ENCODE assay signal across 2 cellular contexts in genomic region chr1:247334378-247335133, GRCh38.
TF ChIP-seq lines count a peak whose summit lies in the region.

No MANE protein-coding gene starts in this region.

TF ChIP-seq in GM23338, 12 proteins besides CTCF, POLR2A, EP300 and RAD21 (continued from another document):
- TF ChIP-seq ZNF462 (CRISPR knock-in tag; IDR thresholded peaks at IDR 0.05) = no peak
- TF ChIP-seq STAT1 (IDR thresholded peaks at IDR 0.05; ENCODE audit: unreplicated experiment) = no peak
- no peak for TF ChIP-seq ZNF331 (CRISPR knock-in tag; IDR thresholded peaks at IDR 0.05; ENCODE audit: low read depth)
- no peak for TF ChIP-seq EZH2 (IDR thresholded peaks at IDR 0.05; ENCODE audit: low read depth, unreplicated experiment)

TF ChIP-seq in K562, 482 proteins besides CTCF, POLR2A, EP300 and RAD21 (continued from another document):
- TF ChIP-seq, protein P1, sequence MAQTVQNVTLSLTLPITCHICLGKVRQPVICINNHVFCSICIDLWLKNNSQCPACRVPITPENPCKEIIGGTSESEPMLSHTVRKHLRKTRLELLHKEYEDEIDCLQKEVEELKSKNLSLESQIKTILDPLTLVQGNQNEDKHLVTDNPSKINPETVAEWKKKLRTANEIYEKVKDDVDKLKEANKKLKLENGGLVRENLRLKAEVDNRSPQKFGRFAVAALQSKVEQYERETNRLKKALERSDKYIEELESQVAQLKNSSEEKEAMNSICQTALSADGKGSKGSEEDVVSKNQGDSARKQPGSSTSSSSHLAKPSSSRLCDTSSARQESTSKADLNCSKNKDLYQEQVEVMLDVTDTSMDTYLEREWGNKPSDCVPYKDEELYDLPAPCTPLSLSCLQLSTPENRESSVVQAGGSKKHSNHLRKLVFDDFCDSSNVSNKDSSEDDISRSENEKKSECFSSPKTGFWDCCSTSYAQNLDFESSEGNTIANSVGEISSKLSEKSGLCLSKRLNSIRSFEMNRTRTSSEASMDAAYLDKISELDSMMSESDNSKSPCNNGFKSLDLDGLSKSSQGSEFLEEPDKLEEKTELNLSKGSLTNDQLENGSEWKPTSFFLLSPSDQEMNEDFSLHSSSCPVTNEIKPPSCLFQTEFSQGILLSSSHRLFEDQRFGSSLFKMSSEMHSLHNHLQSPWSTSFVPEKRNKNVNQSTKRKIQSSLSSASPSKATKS (CRISPR knock-in tag; IDR thresholded peaks at IDR 0.05) = no peak
- TF ChIP-seq EWSR1 (IDR thresholded peaks at IDR 0.05; ENCODE audit: borderline replicate concordance, low read depth, partially characterized antibody) (no peak), ZNF79 (CRISPR knock-in tag; IDR thresholded peaks at IDR 0.05; ENCODE audit: low read depth) (no peak; the same call in 1 of the 2 replicates), ARID1B (IDR thresholded peaks at IDR 0.05) (no peak; the same call in 1 of the 2 replicates), ELF4 (CRISPR knock-in tag; IDR thresholded peaks at IDR 0.05) (peak; percentile 6; the same call in 1 of the 2 replicates), SUPT5H (IDR thresholded peaks at IDR 0.05) (0 out of 2 replicates have a peak, but pooled peaks have one; percentile 13), UBTF (IDR thresholded peaks at IDR 0.05; ENCODE audit: borderline replicate concordance in 1 of 2, low read depth in 2 of 2, low read length in 2 of 2) (no peak), SMAD2 (IDR thresholded peaks at IDR 0.05; ENCODE audit: low read depth, low read length) (no peak), ZNF175 (CRISPR knock-in tag; IDR thresholded peaks at IDR 0.05; ENCODE audit: low read depth) (no peak), ZNF263 (CRISPR knock-in tag; IDR thresholded peaks at IDR 0.05; ENCODE audit: borderline replicate concordance) (no peak), POLR2AphosphoS2 (IDR thresholded peaks at IDR 0.05; ENCODE audit: low read length) (0 out of 2 replicates have a peak, but pooled peaks have one; percentile 49), CBX8 (IDR thresholded peaks at IDR 0.05; ENCODE audit: borderline replicate concordance, extremely low read depth, low read depth, low read length, poor library complexity, severe bottlenecking) (no peak), ZNF124 (CRISPR knock-in tag; IDR thresholded peaks at IDR 0.05) (no peak)
- TF ChIP-seq, protein P2, sequence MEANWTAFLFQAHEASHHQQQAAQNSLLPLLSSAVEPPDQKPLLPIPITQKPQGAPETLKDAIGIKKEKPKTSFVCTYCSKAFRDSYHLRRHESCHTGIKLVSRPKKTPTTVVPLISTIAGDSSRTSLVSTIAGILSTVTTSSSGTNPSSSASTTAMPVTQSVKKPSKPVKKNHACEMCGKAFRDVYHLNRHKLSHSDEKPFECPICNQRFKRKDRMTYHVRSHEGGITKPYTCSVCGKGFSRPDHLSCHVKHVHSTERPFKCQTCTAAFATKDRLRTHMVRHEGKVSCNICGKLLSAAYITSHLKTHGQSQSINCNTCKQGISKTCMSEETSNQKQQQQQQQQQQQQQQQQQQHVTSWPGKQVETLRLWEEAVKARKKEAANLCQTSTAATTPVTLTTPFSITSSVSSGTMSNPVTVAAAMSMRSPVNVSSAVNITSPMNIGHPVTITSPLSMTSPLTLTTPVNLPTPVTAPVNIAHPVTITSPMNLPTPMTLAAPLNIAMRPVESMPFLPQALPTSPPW (CRISPR knock-in tag; IDR thresholded peaks at IDR 0.05) = peak; percentile 26; the same call in 1 of the 2 replicates
- TF ChIP-seq, protein P3, sequence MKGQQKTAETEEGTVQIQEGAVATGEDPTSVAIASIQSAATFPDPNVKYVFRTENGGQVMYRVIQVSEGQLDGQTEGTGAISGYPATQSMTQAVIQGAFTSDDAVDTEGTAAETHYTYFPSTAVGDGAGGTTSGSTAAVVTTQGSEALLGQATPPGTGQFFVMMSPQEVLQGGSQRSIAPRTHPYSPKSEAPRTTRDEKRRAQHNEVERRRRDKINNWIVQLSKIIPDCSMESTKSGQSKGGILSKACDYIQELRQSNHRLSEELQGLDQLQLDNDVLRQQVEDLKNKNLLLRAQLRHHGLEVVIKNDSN (CRISPR knock-in tag; IDR thresholded peaks at IDR 0.05) = peak; percentile 22; the same call in 1 of the 2 replicates
- TF ChIP-seq, protein P4, sequence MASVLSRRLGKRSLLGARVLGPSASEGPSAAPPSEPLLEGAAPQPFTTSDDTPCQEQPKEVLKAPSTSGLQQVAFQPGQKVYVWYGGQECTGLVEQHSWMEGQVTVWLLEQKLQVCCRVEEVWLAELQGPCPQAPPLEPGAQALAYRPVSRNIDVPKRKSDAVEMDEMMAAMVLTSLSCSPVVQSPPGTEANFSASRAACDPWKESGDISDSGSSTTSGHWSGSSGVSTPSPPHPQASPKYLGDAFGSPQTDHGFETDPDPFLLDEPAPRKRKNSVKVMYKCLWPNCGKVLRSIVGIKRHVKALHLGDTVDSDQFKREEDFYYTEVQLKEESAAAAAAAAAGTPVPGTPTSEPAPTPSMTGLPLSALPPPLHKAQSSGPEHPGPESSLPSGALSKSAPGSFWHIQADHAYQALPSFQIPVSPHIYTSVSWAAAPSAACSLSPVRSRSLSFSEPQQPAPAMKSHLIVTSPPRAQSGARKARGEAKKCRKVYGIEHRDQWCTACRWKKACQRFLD (CRISPR knock-in tag; IDR thresholded peaks at IDR 0.05) = peak; percentile 48; the same call in 1 of the 2 replicates
TF ChIP-seq in K562: peak in this region for 18.
